8 cellular contexts compared by ENCODE assay signal in genomic region chr10:11823989-11824346, GRCh38. TPM values are rescaled to one million over a fixed set of nuclear protein-coding genes. Genes with fewer than 3 reads are reported as not detected.
DNase-seq lines count a peak whose midpoint lies in the region; ATAC-seq, FAIRE-seq and TF ChIP-seq lines count a peak whose summit lies in the region.

No MANE protein-coding gene starts in this region.

- DNase-seq in DND-41 (no peak), RCC 7860 (ENCODE audit: low spot score) (no peak), esophagus muscularis mucosa (ENCODE audit: extremely low spot score) (no peak), GM13976 (ENCODE audit: low spot score) (no peak), omental fat pad (ENCODE audit: low spot score) (no peak)
- DNase-seq in stimulated activated naive CD4-positive, alpha-beta T cell treated with Interleukin-2 at 50 U/mL for 16 hours (lab: John Stamatoyannopoulos, UW): no peak

- intact Hi-C loops in esophagus muscularis mucosa (cut with DNase I): no loop called here

- ATAC-seq in DND-41 (ENCODE audit: insufficient read depth, low read depth) (no peak), omental fat pad (ENCODE audit: low FRiP score) (no peak), GM18517 (IDR thresholded peaks at IDR 0.05; ENCODE audit: unreplicated experiment) (no peak)

- H3K4me2 ChIP-seq in DND-41 (ENCODE audit: insufficient read depth, low read length) (peak overlapping the region; percentile 55), parathyroid adenoma (ENCODE audit: low read length) (peak overlapping the region; percentile 64)

- H3K4me1 ChIP-seq in DND-41 (ENCODE audit: insufficient read depth, low read length): peaks cover 13% of the 10 kb centered on the region
- H3K4me1 ChIP-seq in esophagus muscularis mucosa: peaks cover 3 to 13% (median 11%) of the 10 kb centered on the region in 4 donors
- no peaks in the 10 kb centered on the region for H3K4me1 ChIP-seq in parathyroid adenoma

- H3K36me3 ChIP-seq in DND-41 (ENCODE audit: insufficient read depth, low read length) (no peaks in the 10 kb centered on the region), esophagus muscularis mucosa (no peaks in the 10 kb centered on the region), parathyroid adenoma (ENCODE audit: control insufficient read depth, insufficient read depth, low read length) (no peaks in the 10 kb centered on the region)

- FAIRE-seq in RCC 7860 (lab: Jason Lieb, UNC): peak; percentile 25

- 36% methylated on average over 6 of the region's 6 CpGs for WGBS in esophagus muscularis mucosa

- H3K4me3 ChIP-seq in DND-41 (ENCODE audit: low read depth in 1 of 2, low read length in 2 of 2): 0 out of 4 replicates have a peak overlapping the region, but pooled peaks of 1 of the 2 experiments have one; percentile 50
- peak overlapping the region; percentile 58 to 76 (median 68) for H3K4me3 ChIP-seq in esophagus muscularis mucosa
- H3K4me3 ChIP-seq in parathyroid adenoma (ENCODE audit: low read depth, low read length): peak overlapping the region; percentile 40

- no peaks in the 10 kb centered on the region for H3K9me3 ChIP-seq in DND-41 (ENCODE audit: insufficient read depth, low read length, severe bottlenecking)
- no peaks in the 10 kb centered on the region for H3K9me3 ChIP-seq in esophagus muscularis mucosa
- H3K9me3 ChIP-seq in parathyroid adenoma (ENCODE audit: control insufficient read depth, low read length): no peaks in the 10 kb centered on the region

- TF ChIP-seq EP300 in esophagus muscularis mucosa (IDR thresholded peaks at IDR 0.05): no peak

- TF ChIP-seq CTCF in DND-41 (IDR thresholded peaks at IDR 0.05; ENCODE audit: borderline replicate concordance, extremely low read depth, low read length, poor library complexity, severe bottlenecking): no peak
- no peak for TF ChIP-seq CTCF in esophagus muscularis mucosa (IDR thresholded peaks at IDR 0.05)
- no peak for TF ChIP-seq CTCF in parathyroid adenoma (IDR thresholded peaks at IDR 0.05)
- TF ChIP-seq CTCF in GM13976 (IDR thresholded peaks at IDR 0.05; ENCODE audit: borderline replicate concordance, control extremely low read depth, extremely low read depth, insufficient read depth, missing control alignments): no peak
- TF ChIP-seq CTCF in omental fat pad (IDR thresholded peaks at IDR 0.05): no peak

- H3K9ac ChIP-seq in DND-41 (ENCODE audit: low read depth, low read length) (no peak overlapping the region; the same call in 1 of the 2 replicates), parathyroid adenoma (no peak overlapping the region)

- H2AFZ ChIP-seq in DND-41 (ENCODE audit: low read depth, low read length) (no peak overlapping the region), parathyroid adenoma (peak overlapping the region; percentile 11)

- 0 out of 2 replicates have a peak, but pooled peaks cover 2% of the 10 kb centered on the region for H4K20me1 ChIP-seq in DND-41 (ENCODE audit: insufficient read depth, low read length)

- in situ Hi-C loops in GM13976 (cut with MboI; ENCODE audit: low sequenced_read_pairs, unreplicated experiment): no loop called here

- TF ChIP-seq POLR2A in esophagus muscularis mucosa (IDR thresholded peaks at IDR 0.05; ENCODE audit: low read depth): no peak

- no peak overlapping the region for H3K27ac ChIP-seq in DND-41 (ENCODE audit: low read length)
- peak overlapping the region in 2 of 4 donors; percentile 54 to 55 for H3K27ac ChIP-seq in esophagus muscularis mucosa (replicated peaks in 1 of 4)
- no peak overlapping the region for H3K27ac ChIP-seq in parathyroid adenoma

- H3K79me2 ChIP-seq in DND-41 (ENCODE audit: insufficient read depth, low read length) (no peaks in the 10 kb centered on the region), parathyroid adenoma (no peaks in the 10 kb centered on the region)

- peaks cover 47% of the 10 kb centered on the region for H3K27me3 ChIP-seq in DND-41 (ENCODE audit: insufficient read depth, low read length, poor library complexity)
- H3K27me3 ChIP-seq in esophagus muscularis mucosa: peaks cover 0 to 57% (median 21%) of the 10 kb centered on the region in 4 donors
- H3K27me3 ChIP-seq in parathyroid adenoma (ENCODE audit: control insufficient read depth, insufficient read depth, low read length): no peaks in the 10 kb centered on the region

RNA-seq across cellular contexts. Expression of gene PROSER2, which starts 0.8 kb away (rescaled TPM):
- total RNA-seq in esophagus muscularis mucosa: 1 to 10 TPM; 2.5 to 5.9 (median 3.7) TPM
- total RNA-seq in omental fat pad: 1 to 10 TPM; 1.1 to 8.2 (median 6.3) TPM
